ENCODE assay signal across 21 cellular contexts in genomic region chr10:35425596-35425995, GRCh38.
DNase-seq lines count a peak whose midpoint lies in the region; ATAC-seq and TF ChIP-seq lines count a peak whose summit lies in the region.
"Had no signal": no experiment of that assay in that cellular context is flagged by ENCODE, and none has a peak within 500 bp of the region (broad histone marks: within the 10 kb centered on the region; RNA-seq: fewer than 3 reads in every experiment).

No MANE protein-coding gene starts in this region.

- CTCF ChIA-PET in activated naive CD4-positive, alpha-beta T cell treated with anti-CD3 and anti-CD28 coated beads, Interleukin-2, amount 10 ng/mL, durations not matched to agents 7 days and 5 days (lab: Charles Lee) = no interaction called here

- DNase-seq in EH (ENCODE audit: low read depth) = peak; percentile 60
- DNase-seq in fibroblast of pulmonary artery (ENCODE audit: low read depth) = peak; percentile 55
- no peak for DNase-seq in activated naive CD4-positive, alpha-beta T cell treated with anti-CD3 and anti-CD28 coated beads, Interleukin-2, amount 10 ng/mL, durations not matched to agents 7 days and 5 days
- DNase-seq in OCI-M2 (lab: John Stamatoyannopoulos, UW; ENCODE audit: unreplicated experiment) = no peak
- DNase-seq: activated CD8-positive, alpha-beta memory T cell treated with anti-CD3 and anti-CD28 coated beads for 24 hours; adrenal gland; COR-L47; NCI-H1694; NCI-H345; stimulated activated CD4-positive, alpha-beta T cell treated with anti-CD3 and anti-CD28 coated beads, Interleukin-4, amount 100 ng/mL, for 1 hour; T-helper 1 cell had no signal

- H3K4me3 Mint-ChIP-seq in activated naive CD4-positive, alpha-beta T cell treated with anti-CD3 and anti-CD28 coated beads, Interleukin-2, amount 10 ng/mL, durations not matched to agents 7 days and 5 days = no peak overlapping the region
- H3K4me3 Mint-ChIP-seq: dendritic cell treated with granulocyte-macrophage colony-stimulating factor and Interleukin-4, amounts not matched to agents 40 ng/mL and 50 ng/mL, for 4 days; mesothelial cell of epicardium; WTC11 had no signal

- no peak overlapping the region for H3K27ac Mint-ChIP-seq in activated naive CD4-positive, alpha-beta T cell treated with anti-CD3 and anti-CD28 coated beads, Interleukin-2, amount 10 ng/mL, durations not matched to agents 7 days and 5 days
- H3K27ac Mint-ChIP-seq: dendritic cell treated with granulocyte-macrophage colony-stimulating factor and Interleukin-4, amounts not matched to agents 40 ng/mL and 50 ng/mL, for 4 days; mesothelial cell of epicardium had no signal

- H3K4me1 ChIP-seq in neutrophil (ENCODE audit: control insufficient read depth in 1 of 2, insufficient read depth in 1 of 2, low read depth in 1 of 2, low read length in 1 of 2) = peaks cover 41 to 53% of the 10 kb centered on the region in 2 experiments

- H3K9me3 Mint-ChIP-seq in activated naive CD4-positive, alpha-beta T cell treated with anti-CD3 and anti-CD28 coated beads, Interleukin-2, amount 10 ng/mL, durations not matched to agents 7 days and 5 days = no peaks in the 10 kb centered on the region
- H3K9me3 Mint-ChIP-seq: dendritic cell treated with granulocyte-macrophage colony-stimulating factor and Interleukin-4, amounts not matched to agents 40 ng/mL and 50 ng/mL, for 4 days; mesothelial cell of epicardium; WTC11 had no signal

- no peaks in the 10 kb centered on the region for H3K27me3 ChIP-seq in neutrophil
- H3K27me3 ChIP-seq: adrenal gland, testis had no signal

- H3K36me3 Mint-ChIP-seq in activated naive CD4-positive, alpha-beta T cell treated with anti-CD3 and anti-CD28 coated beads, Interleukin-2, amount 10 ng/mL, durations not matched to agents 7 days and 5 days = peaks cover 4% of the 10 kb centered on the region
- H3K36me3 Mint-ChIP-seq: mesothelial cell of epicardium, WTC11 had no signal

- peaks cover 9% of the 10 kb centered on the region for H3K4me1 Mint-ChIP-seq in activated naive CD4-positive, alpha-beta T cell treated with anti-CD3 and anti-CD28 coated beads, Interleukin-2, amount 10 ng/mL, durations not matched to agents 7 days and 5 days

- no peaks in the 10 kb centered on the region for H3K27me3 Mint-ChIP-seq in activated naive CD4-positive, alpha-beta T cell treated with anti-CD3 and anti-CD28 coated beads, Interleukin-2, amount 10 ng/mL, durations not matched to agents 7 days and 5 days
- H3K27me3 Mint-ChIP-seq: dendritic cell treated with granulocyte-macrophage colony-stimulating factor and Interleukin-4, amounts not matched to agents 40 ng/mL and 50 ng/mL, for 4 days had no signal

- H3K36me3 ChIP-seq in neutrophil = no peaks in the 10 kb centered on the region
- H3K36me3 ChIP-seq: adrenal gland had no signal

- TF ChIP-seq CTCF in fibroblast of pulmonary artery (IDR thresholded peaks at IDR 0.05; ENCODE audit: low read length, missing control alignments) = no peak
- no peak for TF ChIP-seq CTCF in neutrophil (IDR thresholded peaks at IDR 0.05)

- no peak for ATAC-seq in GM18909 (IDR thresholded peaks at IDR 0.05; ENCODE audit: poor library complexity, unreplicated experiment)
- ATAC-seq in GM19023 (IDR thresholded peaks at IDR 0.05; ENCODE audit: unreplicated experiment) = no peak
- ATAC-seq: esophagus mucosa, Right ventricle myocardium inferior, WTC11 had no signal

- H3K9me3 ChIP-seq in neutrophil = no peaks in the 10 kb centered on the region
- H3K9me3 ChIP-seq: adrenal gland, testis had no signal

- H3K4me3 ChIP-seq in fibroblast of pulmonary artery (replicated peaks; ENCODE audit: low read depth, low read length) (no peak overlapping the region), neutrophil (ENCODE audit: low read depth in 1 of 2, low read length in 1 of 2) (no peak overlapping the region)
- H3K4me3 ChIP-seq: adrenal gland, testis had no signal

- H3K27ac ChIP-seq in angular gyrus (ENCODE audit: low read depth, low read length) (peak overlapping the region; percentile 32), neutrophil (peak overlapping the region; percentile 71)
- H3K27ac ChIP-seq: testis had no signal

Comparison
In these comparisons a context has a peak if more than half of its experiments do, and no peak if none do; other contexts are left out.
1. DNase-seq: peak in EH (single experiment) and fibroblast of pulmonary artery (single experiment); none in activated naive CD4-positive, alpha-beta T cell treated with anti-CD3 and anti-CD28 coated beads, Interleukin-2, amount 10 ng/mL, durations not matched to agents 7 days and 5 days (single experiment) and OCI-M2 (single experiment).